ENCODE assay signal across 19 cellular contexts in the genomic region with DNA sequence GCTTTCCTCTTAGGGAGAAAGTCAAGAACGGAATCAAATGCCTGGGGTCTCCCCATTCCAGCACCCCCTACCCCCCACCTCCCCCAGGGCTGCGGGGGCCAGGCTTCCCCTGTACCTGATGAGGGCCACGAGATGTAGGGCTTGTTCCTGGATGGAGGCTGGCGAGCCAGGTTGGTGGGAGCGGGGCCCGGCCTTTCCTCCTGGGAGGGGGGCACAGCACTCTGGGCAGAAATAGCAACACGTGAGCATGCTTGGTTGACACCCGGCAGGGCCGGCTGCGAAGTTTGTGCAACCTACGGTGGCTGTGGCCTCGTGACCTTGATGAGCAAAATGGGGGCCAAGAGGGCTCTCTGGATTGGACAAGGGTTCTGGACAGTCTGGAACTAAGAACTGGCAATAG.
"Had no signal": no experiment of that assay in that cellular context is flagged by ENCODE, and none has a peak within 500 bp of the region (broad histone marks: within the 10 kb centered on the region; RNA-seq: fewer than 3 reads in every experiment).

No MANE protein-coding gene starts in this region.

- DNase-seq: cerebellar nuclear complex; effector CD4-positive, alpha-beta T cell; hypothalamus; immature natural killer cell; islet precursor cell; mammary epithelial cell; naive thymus-derived CD8-positive, alpha-beta T cell; small intestine; stimulated activated CD4-positive, alpha-beta T cell treated with anti-CD3 and anti-CD28 coated beads, Interleukin-15, amount 100 ng/mL, for 24 hours; stimulated activated CD4-positive, alpha-beta T cell treated with anti-CD3 and anti-CD28 coated beads, Interleukin-4, amount 100 ng/mL, for 1 hour; stimulated activated CD8-positive, alpha-beta memory T cell treated with anti-CD3 and anti-CD28 coated beads, Interleukin-4, amount 100 ng/mL, for 48 hours; stimulated activated naive CD4-positive, alpha-beta T cell; stimulated activated naive CD8-positive, alpha-beta T cell treated with anti-CD3 and anti-CD28 coated beads, Interleukin-15, amount 100 ng/mL, for 72 hours; testis; tibial artery had no signal

- H3K79me2 ChIP-seq: parathyroid adenoma had no signal

- H3K9me3 ChIP-seq: neutrophil, right lobe of liver, testis, tibial artery had no signal

- H3K9ac ChIP-seq: parathyroid adenoma had no signal

- H3K4me1 ChIP-seq: parathyroid adenoma, tibial artery had no signal

- ATAC-seq: naive thymus-derived CD8-positive, alpha-beta T cell; right lobe of liver; stimulated activated naive CD8-positive, alpha-beta T cell treated with anti-CD3 and anti-CD28 coated beads, Interleukin-15, amount 100 ng/mL, for 72 hours had no signal

- H3K27me3 ChIP-seq: dorsolateral prefrontal cortex, right lobe of liver, testis, tibial artery had no signal

- H3K27ac ChIP-seq: neutrophil, parathyroid adenoma, right lobe of liver, testis, tibial artery had no signal

- H3K36me3 ChIP-seq: neutrophil had no signal

- H3K4me3 ChIP-seq: dorsolateral prefrontal cortex, right lobe of liver, testis, tibial artery had no signal

- H2AFZ ChIP-seq: parathyroid adenoma had no signal
